1 cellular context compared by ENCODE assay signal in genomic region chr17:28047806-28048205, GRCh38.
TF ChIP-seq lines count a peak whose summit lies in the region.

No MANE protein-coding gene starts in this region.

TF ChIP-seq in H1, 55 proteins besides CTCF, POLR2A, EP300 and RAD21:
- TF ChIP-seq HDAC6 (IDR thresholded peaks at IDR 0.05; ENCODE audit: low read depth, low read length) (no peak), HDAC2 (IDR thresholded peaks at IDR 0.05; ENCODE audit: borderline replicate concordance in 1 of 2, low read depth in 2 of 2, low read length in 2 of 2) (no peak), RXRA (IDR thresholded peaks at IDR 0.05; ENCODE audit: insufficient read depth, low read depth, low read length) (no peak), SP2 (IDR thresholded peaks at IDR 0.05; ENCODE audit: low read length) (no peak), BACH1 (IDR thresholded peaks at IDR 0.05; ENCODE audit: low read length) (no peak), BCL11A (IDR thresholded peaks at IDR 0.05; ENCODE audit: low read depth in 2 of 2, low read length in 2 of 2) (no peak), TBP (IDR thresholded peaks at IDR 0.05; ENCODE audit: low read depth, low read length) (no peak), POU5F1 (IDR thresholded peaks at IDR 0.05; ENCODE audit: low read depth, low read length) (no peak), YY1 (IDR thresholded peaks at IDR 0.05; ENCODE audit: low read depth, low read length) (no peak), GTF2F1 (IDR thresholded peaks at IDR 0.05; ENCODE audit: borderline replicate concordance, low read depth, low read length) (no peak), SIN3A (conservative IDR thresholded peaks at IDR 0.05 in 1 of 2, IDR thresholded peaks at IDR 0.05 in 1 of 2; ENCODE audit: low read depth in 1 of 2, low read length in 2 of 2) (no peak), SUZ12 (IDR thresholded peaks at IDR 0.05; ENCODE audit: low read length) (no peak), SP1 (IDR thresholded peaks at IDR 0.05; ENCODE audit: low read depth, low read length) (no peak), CEBPB (IDR thresholded peaks at IDR 0.05; ENCODE audit: low read depth, low read length) (no peak), KDM5A (IDR thresholded peaks at IDR 0.05; ENCODE audit: low read length) (no peak), CBX5 (IDR thresholded peaks at IDR 0.05; ENCODE audit: low read depth, low read length) (no peak), CHD1 (IDR thresholded peaks at IDR 0.05; ENCODE audit: low read depth, low read length) (no peak), E2F6 (IDR thresholded peaks at IDR 0.05) (no peak), TEAD4 (IDR thresholded peaks at IDR 0.05; ENCODE audit: low read depth, low read length) (no peak), CHD7 (IDR thresholded peaks at IDR 0.05; ENCODE audit: insufficient replicate concordance, low read length) (no peak)
